Comparison of ENCODE assay signal across 12 cellular contexts in genomic region chr3:66386011-66386924, GRCh38.
DNase-seq lines count a peak whose midpoint lies in the region; ATAC-seq and TF ChIP-seq lines count a peak whose summit lies in the region.
"Had no signal": no experiment of that assay in that cellular context is flagged by ENCODE, and none has a peak within 500 bp of the region (broad histone marks: within the 10 kb centered on the region; RNA-seq: fewer than 3 reads in every experiment).

No MANE protein-coding gene starts in this region.

- in situ Hi-C loops in KBM-7 (cut with MboI; ENCODE audit: low pct_unique_long_range_greater_than_20kb, low sequenced_read_pairs) = no loop called here

- TF ChIP-seq CTCF in dorsolateral prefrontal cortex (IDR thresholded peaks at IDR 0.05 in 54 of 56, conservative IDR thresholded peaks at IDR 0.05 in 2 of 56; ENCODE audit: low read depth in 1 of 56, partially characterized antibody in 56 of 56) = no peak

- H3K27me3 ChIP-seq in dorsolateral prefrontal cortex = no peaks in the 10 kb centered on the region
- H3K27me3 ChIP-seq: brain microvascular endothelial cell, right lobe of liver had no signal

- peak overlapping the region in 1 of 59 donors; percentile 10 for H3K4me3 ChIP-seq in dorsolateral prefrontal cortex
- H3K4me3 ChIP-seq: right lobe of liver, thoracic aorta had no signal

- ATAC-seq in GM18499 (IDR thresholded peaks at IDR 0.05; ENCODE audit: insufficient read depth, unreplicated experiment) (peak; percentile 67), GM21381 (IDR thresholded peaks at IDR 0.05; ENCODE audit: unreplicated experiment) (peak; percentile 87), HG03139 (IDR thresholded peaks at IDR 0.05; ENCODE audit: unreplicated experiment) (peak; percentile 86)
- ATAC-seq: right lobe of liver had no signal

- DNase-seq in dorsolateral prefrontal cortex (no peak), AG20443 (ENCODE audit: low spot score) (no peak), LoVo (ENCODE audit: low spot score) (no peak), NCI-H187 treated with DMSO at 0.1 percent for 48 hours (lab: John Stamatoyannopoulos, UW) (no peak), KBM-7 (no peak)
- DNase-seq: brain microvascular endothelial cell, NCI-H1417 treated with DMSO at 0.1 percent for 48 hours, right lobe of liver had no signal

- peak overlapping the region in 58 of 59 donors; percentile 19 to 90 (median 75) for H3K27ac ChIP-seq in dorsolateral prefrontal cortex
- H3K27ac ChIP-seq: brain microvascular endothelial cell, right lobe of liver had no signal

- intact Hi-C loops in dorsolateral prefrontal cortex (cut with DNase I) = no loop called here
